Comparison of ENCODE assay signal across 1 cellular context in the genomic region with DNA sequence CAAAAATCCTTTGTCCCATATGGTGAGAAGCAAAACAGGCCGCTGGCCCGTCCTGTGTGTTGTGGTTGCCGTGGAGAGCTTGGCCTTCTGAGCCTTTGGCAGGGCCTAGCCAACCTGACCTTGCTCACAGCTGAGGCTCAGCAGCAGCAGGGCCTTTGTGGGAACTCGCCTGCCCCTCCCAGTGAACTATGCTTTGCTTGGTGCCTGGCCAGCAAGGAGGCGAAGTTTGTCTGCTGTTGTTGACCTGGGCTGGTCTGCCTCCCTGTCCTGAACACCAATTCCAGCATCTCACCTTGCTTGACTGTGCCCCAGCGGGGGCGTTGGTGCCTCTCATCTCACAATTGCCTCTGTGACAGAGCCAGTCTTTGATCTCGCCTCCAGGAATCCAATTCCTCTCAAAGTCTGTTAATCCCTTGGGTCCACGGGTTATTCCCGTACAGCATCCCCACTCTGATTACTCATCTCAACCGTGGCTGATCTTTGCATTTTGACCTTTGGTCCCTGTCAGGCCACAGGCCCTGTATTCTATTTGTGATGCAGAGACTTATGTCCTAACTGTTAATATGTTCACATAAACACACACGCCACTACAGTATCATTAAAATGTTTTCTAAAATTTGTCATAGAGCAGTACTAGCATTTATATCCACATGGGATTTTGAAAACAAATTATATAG.
TF ChIP-seq lines count a peak whose summit lies in the region.

No MANE protein-coding gene starts in this region.

TF ChIP-seq in HepG2, 621 proteins besides CTCF, POLR2A, EP300 and RAD21 (continued from another document and continues in another):
- 0 out of 2 replicates have a peak, but pooled peaks have one; percentile 23 for TF ChIP-seq ZNF354B (CRISPR knock-in tag; IDR thresholded peaks at IDR 0.05)
- peak; percentile 98 for TF ChIP-seq SOX5 (CRISPR knock-in tag; IDR thresholded peaks at IDR 0.05; ENCODE audit: borderline replicate concordance)
- TF ChIP-seq, protein P1, sequence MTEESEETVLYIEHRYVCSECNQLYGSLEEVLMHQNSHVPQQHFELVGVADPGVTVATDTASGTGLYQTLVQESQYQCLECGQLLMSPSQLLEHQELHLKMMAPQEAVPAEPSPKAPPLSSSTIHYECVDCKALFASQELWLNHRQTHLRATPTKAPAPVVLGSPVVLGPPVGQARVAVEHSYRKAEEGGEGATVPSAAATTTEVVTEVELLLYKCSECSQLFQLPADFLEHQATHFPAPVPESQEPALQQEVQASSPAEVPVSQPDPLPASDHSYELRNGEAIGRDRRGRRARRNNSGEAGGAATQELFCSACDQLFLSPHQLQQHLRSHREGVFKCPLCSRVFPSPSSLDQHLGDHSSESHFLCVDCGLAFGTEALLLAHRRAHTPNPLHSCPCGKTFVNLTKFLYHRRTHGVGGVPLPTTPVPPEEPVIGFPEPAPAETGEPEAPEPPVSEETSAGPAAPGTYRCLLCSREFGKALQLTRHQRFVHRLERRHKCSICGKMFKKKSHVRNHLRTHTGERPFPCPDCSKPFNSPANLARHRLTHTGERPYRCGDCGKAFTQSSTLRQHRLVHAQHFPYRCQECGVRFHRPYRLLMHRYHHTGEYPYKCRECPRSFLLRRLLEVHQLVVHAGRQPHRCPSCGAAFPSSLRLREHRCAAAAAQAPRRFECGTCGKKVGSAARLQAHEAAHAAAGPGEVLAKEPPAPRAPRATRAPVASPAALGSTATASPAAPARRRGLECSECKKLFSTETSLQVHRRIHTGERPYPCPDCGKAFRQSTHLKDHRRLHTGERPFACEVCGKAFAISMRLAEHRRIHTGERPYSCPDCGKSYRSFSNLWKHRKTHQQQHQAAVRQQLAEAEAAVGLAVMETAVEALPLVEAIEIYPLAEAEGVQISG (CRISPR knock-in tag; IDR thresholded peaks at IDR 0.05), result peak; percentile 91; the same call in 1 of the 2 replicates
- TF ChIP-seq, protein P2, sequence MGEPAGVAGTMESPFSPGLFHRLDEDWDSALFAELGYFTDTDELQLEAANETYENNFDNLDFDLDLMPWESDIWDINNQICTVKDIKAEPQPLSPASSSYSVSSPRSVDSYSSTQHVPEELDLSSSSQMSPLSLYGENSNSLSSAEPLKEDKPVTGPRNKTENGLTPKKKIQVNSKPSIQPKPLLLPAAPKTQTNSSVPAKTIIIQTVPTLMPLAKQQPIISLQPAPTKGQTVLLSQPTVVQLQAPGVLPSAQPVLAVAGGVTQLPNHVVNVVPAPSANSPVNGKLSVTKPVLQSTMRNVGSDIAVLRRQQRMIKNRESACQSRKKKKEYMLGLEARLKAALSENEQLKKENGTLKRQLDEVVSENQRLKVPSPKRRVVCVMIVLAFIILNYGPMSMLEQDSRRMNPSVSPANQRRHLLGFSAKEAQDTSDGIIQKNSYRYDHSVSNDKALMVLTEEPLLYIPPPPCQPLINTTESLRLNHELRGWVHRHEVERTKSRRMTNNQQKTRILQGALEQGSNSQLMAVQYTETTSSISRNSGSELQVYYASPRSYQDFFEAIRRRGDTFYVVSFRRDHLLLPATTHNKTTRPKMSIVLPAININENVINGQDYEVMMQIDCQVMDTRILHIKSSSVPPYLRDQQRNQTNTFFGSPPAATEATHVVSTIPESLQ (CRISPR knock-in tag; conservative IDR thresholded peaks at IDR 0.05), result no peak
- no peak; the same call in 1 of the 2 replicates for TF ChIP-seq ZNF652 (CRISPR knock-in tag; IDR thresholded peaks at IDR 0.05; ENCODE audit: borderline replicate concordance, low read depth)
- TF ChIP-seq CCDC6 (CRISPR knock-in tag; IDR thresholded peaks at IDR 0.05), result peak; percentile 71; the same call in 1 of the 2 replicates
- TF ChIP-seq, protein P3, sequence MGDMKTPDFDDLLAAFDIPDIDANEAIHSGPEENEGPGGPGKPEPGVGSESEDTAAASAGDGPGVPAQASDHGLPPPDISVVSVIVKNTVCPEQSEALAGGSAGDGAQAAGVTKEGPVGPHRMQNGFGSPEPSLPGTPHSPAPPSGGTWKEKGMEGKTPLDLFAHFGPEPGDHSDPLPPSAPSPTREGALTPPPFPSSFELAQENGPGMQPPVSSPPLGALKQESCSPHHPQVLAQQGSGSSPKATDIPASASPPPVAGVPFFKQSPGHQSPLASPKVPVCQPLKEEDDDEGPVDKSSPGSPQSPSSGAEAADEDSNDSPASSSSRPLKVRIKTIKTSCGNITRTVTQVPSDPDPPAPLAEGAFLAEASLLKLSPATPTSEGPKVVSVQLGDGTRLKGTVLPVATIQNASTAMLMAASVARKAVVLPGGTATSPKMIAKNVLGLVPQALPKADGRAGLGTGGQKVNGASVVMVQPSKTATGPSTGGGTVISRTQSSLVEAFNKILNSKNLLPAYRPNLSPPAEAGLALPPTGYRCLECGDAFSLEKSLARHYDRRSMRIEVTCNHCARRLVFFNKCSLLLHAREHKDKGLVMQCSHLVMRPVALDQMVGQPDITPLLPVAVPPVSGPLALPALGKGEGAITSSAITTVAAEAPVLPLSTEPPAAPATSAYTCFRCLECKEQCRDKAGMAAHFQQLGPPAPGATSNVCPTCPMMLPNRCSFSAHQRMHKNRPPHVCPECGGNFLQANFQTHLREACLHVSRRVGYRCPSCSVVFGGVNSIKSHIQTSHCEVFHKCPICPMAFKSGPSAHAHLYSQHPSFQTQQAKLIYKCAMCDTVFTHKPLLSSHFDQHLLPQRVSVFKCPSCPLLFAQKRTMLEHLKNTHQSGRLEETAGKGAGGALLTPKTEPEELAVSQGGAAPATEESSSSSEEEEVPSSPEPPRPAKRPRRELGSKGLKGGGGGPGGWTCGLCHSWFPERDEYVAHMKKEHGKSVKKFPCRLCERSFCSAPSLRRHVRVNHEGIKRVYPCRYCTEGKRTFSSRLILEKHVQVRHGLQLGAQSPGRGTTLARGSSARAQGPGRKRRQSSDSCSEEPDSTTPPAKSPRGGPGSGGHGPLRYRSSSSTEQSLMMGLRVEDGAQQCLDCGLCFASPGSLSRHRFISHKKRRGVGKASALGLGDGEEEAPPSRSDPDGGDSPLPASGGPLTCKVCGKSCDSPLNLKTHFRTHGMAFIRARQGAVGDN (CRISPR knock-in tag; IDR thresholded peaks at IDR 0.05), result peak; percentile 98
- TF ChIP-seq ZFP1 (CRISPR knock-in tag; IDR thresholded peaks at IDR 0.05), result peak; percentile 95
- no peak for TF ChIP-seq RARG (CRISPR knock-in tag; IDR thresholded peaks at IDR 0.05; ENCODE audit: low read depth)
- TF ChIP-seq, protein P4, sequence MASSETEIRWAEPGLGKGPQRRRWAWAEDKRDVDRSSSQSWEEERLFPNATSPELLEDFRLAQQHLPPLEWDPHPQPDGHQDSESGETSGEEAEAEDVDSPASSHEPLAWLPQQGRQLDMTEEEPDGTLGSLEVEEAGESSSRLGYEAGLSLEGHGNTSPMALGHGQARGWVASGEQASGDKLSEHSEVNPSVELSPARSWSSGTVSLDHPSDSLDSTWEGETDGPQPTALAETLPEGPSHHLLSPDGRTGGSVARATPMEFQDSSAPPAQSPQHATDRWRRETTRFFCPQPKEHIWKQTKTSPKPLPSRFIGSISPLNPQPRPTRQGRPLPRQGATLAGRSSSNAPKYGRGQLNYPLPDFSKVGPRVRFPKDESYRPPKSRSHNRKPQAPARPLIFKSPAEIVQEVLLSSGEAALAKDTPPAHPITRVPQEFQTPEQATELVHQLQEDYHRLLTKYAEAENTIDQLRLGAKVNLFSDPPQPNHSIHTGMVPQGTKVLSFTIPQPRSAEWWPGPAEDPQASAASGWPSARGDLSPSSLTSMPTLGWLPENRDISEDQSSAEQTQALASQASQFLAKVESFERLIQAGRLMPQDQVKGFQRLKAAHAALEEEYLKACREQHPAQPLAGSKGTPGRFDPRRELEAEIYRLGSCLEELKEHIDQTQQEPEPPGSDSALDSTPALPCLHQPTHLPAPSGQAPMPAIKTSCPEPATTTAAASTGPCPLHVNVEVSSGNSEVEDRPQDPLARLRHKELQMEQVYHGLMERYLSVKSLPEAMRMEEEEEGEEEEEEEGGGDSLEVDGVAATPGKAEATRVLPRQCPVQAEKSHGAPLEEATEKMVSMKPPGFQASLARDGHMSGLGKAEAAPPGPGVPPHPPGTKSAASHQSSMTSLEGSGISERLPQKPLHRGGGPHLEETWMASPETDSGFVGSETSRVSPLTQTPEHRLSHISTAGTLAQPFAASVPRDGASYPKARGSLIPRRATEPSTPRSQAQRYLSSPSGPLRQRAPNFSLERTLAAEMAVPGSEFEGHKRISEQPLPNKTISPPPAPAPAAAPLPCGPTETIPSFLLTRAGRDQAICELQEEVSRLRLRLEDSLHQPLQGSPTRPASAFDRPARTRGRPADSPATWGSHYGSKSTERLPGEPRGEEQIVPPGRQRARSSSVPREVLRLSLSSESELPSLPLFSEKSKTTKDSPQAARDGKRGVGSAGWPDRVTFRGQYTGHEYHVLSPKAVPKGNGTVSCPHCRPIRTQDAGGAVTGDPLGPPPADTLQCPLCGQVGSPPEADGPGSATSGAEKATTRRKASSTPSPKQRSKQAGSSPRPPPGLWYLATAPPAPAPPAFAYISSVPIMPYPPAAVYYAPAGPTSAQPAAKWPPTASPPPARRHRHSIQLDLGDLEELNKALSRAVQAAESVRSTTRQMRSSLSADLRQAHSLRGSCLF (CRISPR knock-in tag; IDR thresholded peaks at IDR 0.05; ENCODE audit: borderline replicate concordance), result no peak
- no peak for TF ChIP-seq ZNF569 (CRISPR knock-in tag; IDR thresholded peaks at IDR 0.05; ENCODE audit: borderline replicate concordance)
- TF ChIP-seq SATB2 (CRISPR knock-in tag; IDR thresholded peaks at IDR 0.05), result no peak
- peak; percentile 97 for TF ChIP-seq TBX3 (IDR thresholded peaks at IDR 0.05; ENCODE audit: borderline replicate concordance)
- TF ChIP-seq, protein P5, sequence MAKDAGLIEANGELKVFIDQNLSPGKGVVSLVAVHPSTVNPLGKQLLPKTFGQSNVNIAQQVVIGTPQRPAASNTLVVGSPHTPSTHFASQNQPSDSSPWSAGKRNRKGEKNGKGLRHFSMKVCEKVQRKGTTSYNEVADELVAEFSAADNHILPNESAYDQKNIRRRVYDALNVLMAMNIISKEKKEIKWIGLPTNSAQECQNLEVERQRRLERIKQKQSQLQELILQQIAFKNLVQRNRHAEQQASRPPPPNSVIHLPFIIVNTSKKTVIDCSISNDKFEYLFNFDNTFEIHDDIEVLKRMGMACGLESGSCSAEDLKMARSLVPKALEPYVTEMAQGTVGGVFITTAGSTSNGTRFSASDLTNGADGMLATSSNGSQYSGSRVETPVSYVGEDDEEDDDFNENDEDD (CRISPR knock-in tag; IDR thresholded peaks at IDR 0.05; ENCODE audit: borderline replicate concordance), result peak; percentile 46; the same call in 1 of the 2 replicates
- no peak for TF ChIP-seq CHD4 (IDR thresholded peaks at IDR 0.05; ENCODE audit: borderline replicate concordance, low read length)
- TF ChIP-seq SRSF4 (IDR thresholded peaks at IDR 0.05; ENCODE audit: low read depth, low read length, poor library complexity, severe bottlenecking), result no peak
- TF ChIP-seq ZNF12 (CRISPR knock-in tag; IDR thresholded peaks at IDR 0.05), result peak; percentile 79
- peak; percentile 95 for TF ChIP-seq ZNF331 (CRISPR knock-in tag; IDR thresholded peaks at IDR 0.05)
- no peak for TF ChIP-seq POLR2AphosphoS2 (IDR thresholded peaks at IDR 0.05; ENCODE audit: low read depth, low read length)
- TF ChIP-seq ZNF235 (CRISPR knock-in tag; IDR thresholded peaks at IDR 0.05; ENCODE audit: borderline replicate concordance), result no peak
- TF ChIP-seq, protein P6, sequence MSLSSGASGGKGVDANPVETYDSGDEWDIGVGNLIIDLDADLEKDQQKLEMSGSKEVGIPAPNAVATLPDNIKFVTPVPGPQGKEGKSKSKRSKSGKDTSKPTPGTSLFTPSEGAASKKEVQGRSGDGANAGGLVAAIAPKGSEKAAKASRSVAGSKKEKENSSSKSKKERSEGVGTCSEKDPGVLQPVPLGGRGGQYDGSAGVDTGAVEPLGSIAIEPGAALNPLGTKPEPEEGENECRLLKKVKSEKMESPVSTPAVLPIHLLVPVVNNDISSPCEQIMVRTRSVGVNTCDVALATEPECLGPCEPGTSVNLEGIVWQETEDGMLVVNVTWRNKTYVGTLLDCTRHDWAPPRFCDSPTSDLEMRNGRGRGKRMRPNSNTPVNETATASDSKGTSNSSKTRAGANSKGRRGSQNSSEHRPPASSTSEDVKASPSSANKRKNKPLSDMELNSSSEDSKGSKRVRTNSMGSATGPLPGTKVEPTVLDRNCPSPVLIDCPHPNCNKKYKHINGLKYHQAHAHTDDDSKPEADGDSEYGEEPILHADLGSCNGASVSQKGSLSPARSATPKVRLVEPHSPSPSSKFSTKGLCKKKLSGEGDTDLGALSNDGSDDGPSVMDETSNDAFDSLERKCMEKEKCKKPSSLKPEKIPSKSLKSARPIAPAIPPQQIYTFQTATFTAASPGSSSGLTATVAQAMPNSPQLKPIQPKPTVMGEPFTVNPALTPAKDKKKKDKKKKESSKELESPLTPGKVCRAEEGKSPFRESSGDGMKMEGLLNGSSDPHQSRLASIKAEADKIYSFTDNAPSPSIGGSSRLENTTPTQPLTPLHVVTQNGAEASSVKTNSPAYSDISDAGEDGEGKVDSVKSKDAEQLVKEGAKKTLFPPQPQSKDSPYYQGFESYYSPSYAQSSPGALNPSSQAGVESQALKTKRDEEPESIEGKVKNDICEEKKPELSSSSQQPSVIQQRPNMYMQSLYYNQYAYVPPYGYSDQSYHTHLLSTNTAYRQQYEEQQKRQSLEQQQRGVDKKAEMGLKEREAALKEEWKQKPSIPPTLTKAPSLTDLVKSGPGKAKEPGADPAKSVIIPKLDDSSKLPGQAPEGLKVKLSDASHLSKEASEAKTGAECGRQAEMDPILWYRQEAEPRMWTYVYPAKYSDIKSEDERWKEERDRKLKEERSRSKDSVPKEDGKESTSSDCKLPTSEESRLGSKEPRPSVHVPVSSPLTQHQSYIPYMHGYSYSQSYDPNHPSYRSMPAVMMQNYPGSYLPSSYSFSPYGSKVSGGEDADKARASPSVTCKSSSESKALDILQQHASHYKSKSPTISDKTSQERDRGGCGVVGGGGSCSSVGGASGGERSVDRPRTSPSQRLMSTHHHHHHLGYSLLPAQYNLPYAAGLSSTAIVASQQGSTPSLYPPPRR (CRISPR knock-in tag; IDR thresholded peaks at IDR 0.05; ENCODE audit: borderline replicate concordance), result peak; percentile 96
- TF ChIP-seq XBP1 (CRISPR knock-in tag; IDR thresholded peaks at IDR 0.05), result no peak; the same call in 1 of the 2 replicates
- TF ChIP-seq AGO1 (IDR thresholded peaks at IDR 0.05; ENCODE audit: low read depth, low read length, poor library complexity, severe bottlenecking), result no peak
- TF ChIP-seq, protein P7, sequence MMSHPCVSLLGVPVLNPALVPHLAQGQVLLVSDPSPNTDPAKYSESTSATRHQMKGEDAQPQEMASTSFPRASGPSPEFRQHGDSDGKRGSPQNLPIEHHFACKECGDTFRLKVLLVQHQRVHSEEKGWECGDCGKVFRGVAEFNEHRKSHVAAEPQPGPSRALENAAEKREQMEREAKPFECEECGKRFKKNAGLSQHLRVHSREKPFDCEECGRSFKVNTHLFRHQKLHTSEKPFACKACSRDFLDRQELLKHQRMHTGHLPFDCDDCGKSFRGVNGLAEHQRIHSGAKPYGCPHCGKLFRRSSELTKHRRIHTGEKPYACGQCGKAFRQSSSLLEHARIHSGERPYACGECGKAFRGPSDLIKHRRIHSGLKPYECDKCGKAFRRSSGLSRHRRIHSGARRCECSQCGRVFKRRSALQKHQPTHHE (CRISPR knock-in tag; IDR thresholded peaks at IDR 0.05; ENCODE audit: borderline replicate concordance), result peak; percentile 48; the same call in 1 of the 2 replicates
- TF ChIP-seq ZNF260 (CRISPR knock-in tag; IDR thresholded peaks at IDR 0.05; ENCODE audit: borderline replicate concordance, low read depth), result no peak
- no peak for TF ChIP-seq ZNF329 (CRISPR knock-in tag; IDR thresholded peaks at IDR 0.05; ENCODE audit: low read depth)
